In the genomic region with DNA sequence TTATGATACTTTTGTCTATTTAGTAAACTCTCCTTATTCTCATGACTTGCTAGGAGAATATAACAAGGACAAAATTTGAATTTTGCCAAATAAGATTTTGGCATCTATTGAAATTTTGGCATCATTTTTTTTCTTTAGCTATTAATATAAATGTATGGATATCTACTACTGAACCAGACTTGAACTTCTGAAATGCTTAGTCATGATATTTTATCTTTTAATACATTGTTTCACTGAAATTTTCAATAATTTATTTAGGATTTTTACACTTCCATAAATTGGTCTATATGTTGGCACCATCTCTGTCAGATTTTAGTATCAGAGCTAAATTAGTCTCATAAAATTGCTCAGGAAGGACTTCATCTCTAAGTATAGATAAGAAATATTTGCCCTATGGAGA, we compare ENCODE assay signal across 29 cellular contexts.
"Had no signal": no experiment of that assay in that cellular context is flagged by ENCODE, and none has a peak within 500 bp of the region (broad histone marks: within the 10 kb centered on the region; RNA-seq: fewer than 3 reads in every experiment).

No MANE protein-coding gene starts in this region.

- ATAC-seq: activated CD8-positive, alpha-beta T cell treated with anti-CD3 and anti-CD28 coated beads for 36 hours; activated naive CD8-positive, alpha-beta T cell treated with anti-CD3 and anti-CD28 coated beads, Interleukin-2, amount 50 U/mL, for 24 hours; T-cell; T-helper 17 cell had no signal

- H3K27ac ChIP-seq: ascending aorta, cardiac muscle cell, VCaP had no signal

- H3K9me3 ChIP-seq: ascending aorta had no signal

- H3K36me3 ChIP-seq: ascending aorta, cardiac muscle cell had no signal

- DNase-seq: activated B cell treated with CpG ODN at 0.5 μM for 24 hours; activated CD4-positive, alpha-beta memory T cell treated with anti-CD3 and anti-CD28 coated beads for 36 hours; activated CD4-positive, alpha-beta T cell treated with anti-CD3 and anti-CD28 coated beads for 4 hours; activated CD4-positive, alpha-beta T cell treated with anti-CD3 and anti-CD28 coated beads, Interleukin-2, amount 10 ng/mL, durations not matched to agents 24 days and 14 days; activated CD4-positive, alpha-beta T cell treated with anti-CD3 and anti-CD28 coated beads, Interleukin-2, amount 50 U/mL, for 1 hour; activated CD4-positive, alpha-beta T cell treated with anti-CD3 and anti-CD28 coated beads, Interleukin-2, amount 50 U/mL, for 4 hours; activated CD4-positive, CD25-positive, alpha-beta regulatory T cell treated with anti-CD3 and anti-CD28 coated beads, Interleukin-2, amount 50 U/mL, for 72 hours; activated CD8-positive, alpha-beta memory T cell treated with anti-CD3 and anti-CD28 coated beads, Interleukin-2, amount 50 U/mL, for 4 hours; activated CD8-positive, alpha-beta T cell treated with anti-CD3 and anti-CD28 coated beads for 36 hours; activated effector memory CD4-positive, alpha-beta T cell treated with Interleukin-2 at 50 U/mL for 16 hours; activated gamma-delta T cell; activated naive CD4-positive, alpha-beta T cell treated with anti-CD3 and anti-CD28 coated beads, Interleukin-2, amount 10 ng/mL, durations not matched to agents 7 days and 5 days; activated naive CD4-positive, alpha-beta T cell treated with Interleukin-2 at 50 U/mL for 16 hours; activated naive CD8-positive, alpha-beta T cell treated with anti-CD3 and anti-CD28 coated beads, Interleukin-2, amount 10 ng/mL, durations not matched to agents 7 days and 5 days; activated naive CD8-positive, alpha-beta T cell treated with anti-CD3 and anti-CD28 coated beads, Interleukin-2, amount 50 U/mL, for 24 hours; activated T-cell treated with anti-CD3 and anti-CD28 coated beads for 4 hours; activated T-cell treated with anti-CD3 and anti-CD28 coated beads, Interleukin-2, amount 50 U/mL, for 24 hours; activated T-cell treated with anti-CD3 and anti-CD28 coated beads, Interleukin-2, amount 50 U/mL, for 48 hours; amygdala; anterior cingulate cortex; caudate nucleus; cerebellar nuclear complex; T-cell; T-helper 17 cell; T1000 had no signal

- H3K27me3 ChIP-seq: ascending aorta, cardiac muscle cell had no signal

- FAIRE-seq: bronchial epithelial cell had no signal

- H3K4me1 ChIP-seq: ascending aorta had no signal

- H3K4me3 ChIP-seq: ascending aorta, cardiac muscle cell had no signal
